ENCODE assay signal across 14 cellular contexts in genomic region chr2:45885111-45885685, GRCh38.
DNase-seq lines count a peak whose midpoint lies in the region; ATAC-seq and TF ChIP-seq lines count a peak whose summit lies in the region.
"Had no signal": no experiment of that assay in that cellular context is flagged by ENCODE, and none has a peak within 500 bp of the region (broad histone marks: within the 10 kb centered on the region; RNA-seq: fewer than 3 reads in every experiment).

No MANE protein-coding gene starts in this region.

- no peak overlapping the region for H3K4me3 ChIP-seq in upper lobe of right lung
- H3K4me3 ChIP-seq: pancreas had no signal

- H3K4me3 Mint-ChIP-seq in natural killer cell: no peak overlapping the region
- H3K4me3 Mint-ChIP-seq: activated CD8-positive, alpha-beta memory T cell treated with anti-CD3 and anti-CD28 coated beads, Interleukin-2, amount 10 ng/mL, durations not matched to agents 7 days and 5 days had no signal

- H3K9me3 ChIP-seq in upper lobe of right lung: no peaks in the 10 kb centered on the region
- H3K9me3 ChIP-seq: pancreas had no signal

- no peaks in the 10 kb centered on the region for H3K27me3 ChIP-seq in upper lobe of right lung
- H3K27me3 ChIP-seq: pancreas had no signal

- H3K4me1 ChIP-seq in upper lobe of right lung: peaks cover 78% of the 10 kb centered on the region

- ATAC-seq in upper lobe of right lung (peak; percentile 5), natural killer cell (no peak)
- ATAC-seq: activated CD8-positive, alpha-beta memory T cell treated with anti-CD3 and anti-CD28 coated beads, Interleukin-2, amount 10 ng/mL, durations not matched to agents 7 days and 5 days had no signal

- DNase-seq in NCI-H510A treated with DMSO at 0.1 percent for 48 hours (lab: John Stamatoyannopoulos, UW) (peak; percentile 26), NCI-H510A (lab: John Stamatoyannopoulos, UW) (no peak), medulla oblongata (ENCODE audit: extremely low spot score) (peak; percentile 65), upper lobe of right lung (no peak), KBM-7 (no peak), natural killer cell (no peak), NCI-H1105 treated with DMSO at 0.1 percent for 48 hours (lab: John Stamatoyannopoulos, UW) (no peak)
- DNase-seq: activated CD8-positive, alpha-beta memory T cell treated with anti-CD3 and anti-CD28 coated beads, Interleukin-2, amount 10 ng/mL, durations not matched to agents 7 days and 5 days; H7; kidney glomerular epithelial cell; NCI-H526 treated with DMSO at 0.1 percent for 48 hours; pancreas had no signal

- no peaks in the 10 kb centered on the region for H3K36me3 Mint-ChIP-seq in natural killer cell
- H3K36me3 Mint-ChIP-seq: activated CD8-positive, alpha-beta memory T cell treated with anti-CD3 and anti-CD28 coated beads, Interleukin-2, amount 10 ng/mL, durations not matched to agents 7 days and 5 days had no signal

- intact Hi-C loops in upper lobe of right lung (cut with DNase I) (no loop called here), natural killer cell (cut with micrococcal nuclease) (no loop called here)

- H3K27ac Mint-ChIP-seq in natural killer cell: no peak overlapping the region
- H3K27ac Mint-ChIP-seq: activated CD8-positive, alpha-beta memory T cell treated with anti-CD3 and anti-CD28 coated beads, Interleukin-2, amount 10 ng/mL, durations not matched to agents 7 days and 5 days had no signal

- in situ Hi-C loops in KBM-7 (cut with MboI; ENCODE audit: low pct_unique_long_range_greater_than_20kb, low sequenced_read_pairs): no loop called here

- peaks cover 2 to 6% of the 10 kb centered on the region in 2 donors for H3K27me3 Mint-ChIP-seq in natural killer cell (ENCODE audit: low read depth in 2 of 2)
- H3K27me3 Mint-ChIP-seq: activated CD8-positive, alpha-beta memory T cell treated with anti-CD3 and anti-CD28 coated beads, Interleukin-2, amount 10 ng/mL, durations not matched to agents 7 days and 5 days had no signal

- H3K27ac ChIP-seq in cingulate gyrus (ENCODE audit: low read depth, low read length) (peak overlapping the region; percentile 26), upper lobe of right lung (peak overlapping the region; percentile 44)
- H3K27ac ChIP-seq: epithelial cell of prostate, pancreas had no signal

- TF ChIP-seq CTCF in upper lobe of right lung (IDR thresholded peaks at IDR 0.05): no peak
- no peak for TF ChIP-seq CTCF in natural killer cell (IDR thresholded peaks at IDR 0.05)

- no peaks in the 10 kb centered on the region for H3K36me3 ChIP-seq in upper lobe of right lung
- H3K36me3 ChIP-seq: pancreas had no signal

- peaks cover 6 to 24% of the 10 kb centered on the region in 2 donors for H3K4me1 Mint-ChIP-seq in natural killer cell

- no peaks in the 10 kb centered on the region for H3K9me3 Mint-ChIP-seq in natural killer cell

Comparison
In these comparisons a context has a peak if more than half of its experiments do, and no peak if none do; other contexts are left out.
1. DNase-seq: peak in NCI-H510A treated with DMSO at 0.1 percent for 48 hours (single experiment) and medulla oblongata (single experiment); none in NCI-H510A (single experiment), upper lobe of right lung (single experiment), KBM-7 (single experiment), natural killer cell (single experiment) and NCI-H1105 treated with DMSO at 0.1 percent for 48 hours (single experiment).